10 cellular contexts compared by ENCODE assay signal in the genomic region with DNA sequence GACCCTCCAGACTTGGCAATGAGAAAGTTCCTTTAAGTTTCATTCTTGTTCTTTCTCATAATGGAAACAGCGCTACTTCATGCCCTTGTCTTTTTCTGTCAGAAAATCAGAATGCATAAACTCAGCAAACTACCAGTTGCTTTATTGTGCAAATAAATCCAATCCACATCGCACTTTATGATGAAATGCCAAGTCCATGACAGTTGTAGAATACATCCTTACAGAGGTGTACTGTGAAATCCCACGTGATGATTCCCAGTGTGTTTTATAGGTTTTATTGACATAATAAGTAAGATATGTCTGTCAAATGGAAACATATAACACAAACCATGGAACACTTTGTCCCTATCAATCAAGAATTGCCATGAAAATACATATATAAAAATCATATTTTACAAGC.
"Had no signal": no experiment of that assay in that cellular context is flagged by ENCODE, and none has a peak within 500 bp of the region (broad histone marks: within the 10 kb centered on the region; RNA-seq: fewer than 3 reads in every experiment).

No MANE protein-coding gene starts in this region.

- H3K9me3 Mint-ChIP-seq: GM23338, H9 had no signal

- DNase-seq: H9, HCEC 1CT, HFFc6, KBM-7 had no signal

- H3K27me3 Mint-ChIP-seq: IgD-negative memory B cell had no signal

- H3K27ac Mint-ChIP-seq: GM23338, H9, HFFc6, IgD-negative memory B cell had no signal

- H3K4me3 Mint-ChIP-seq: GM23338, H9, HFFc6, IgD-negative memory B cell had no signal

- H3K27ac ChIP-seq: HL-60 had no signal

- H3K4me3 ChIP-seq: GM23338 had no signal

- FAIRE-seq: H1, H54, HepG2 had no signal

- ATAC-seq: GM23338, HepG2 had no signal

- H3K4me1 Mint-ChIP-seq: GM23338, IgD-negative memory B cell had no signal

- H3K36me3 Mint-ChIP-seq: IgD-negative memory B cell had no signal
